8 cellular contexts compared by ENCODE assay signal in the genomic region with DNA sequence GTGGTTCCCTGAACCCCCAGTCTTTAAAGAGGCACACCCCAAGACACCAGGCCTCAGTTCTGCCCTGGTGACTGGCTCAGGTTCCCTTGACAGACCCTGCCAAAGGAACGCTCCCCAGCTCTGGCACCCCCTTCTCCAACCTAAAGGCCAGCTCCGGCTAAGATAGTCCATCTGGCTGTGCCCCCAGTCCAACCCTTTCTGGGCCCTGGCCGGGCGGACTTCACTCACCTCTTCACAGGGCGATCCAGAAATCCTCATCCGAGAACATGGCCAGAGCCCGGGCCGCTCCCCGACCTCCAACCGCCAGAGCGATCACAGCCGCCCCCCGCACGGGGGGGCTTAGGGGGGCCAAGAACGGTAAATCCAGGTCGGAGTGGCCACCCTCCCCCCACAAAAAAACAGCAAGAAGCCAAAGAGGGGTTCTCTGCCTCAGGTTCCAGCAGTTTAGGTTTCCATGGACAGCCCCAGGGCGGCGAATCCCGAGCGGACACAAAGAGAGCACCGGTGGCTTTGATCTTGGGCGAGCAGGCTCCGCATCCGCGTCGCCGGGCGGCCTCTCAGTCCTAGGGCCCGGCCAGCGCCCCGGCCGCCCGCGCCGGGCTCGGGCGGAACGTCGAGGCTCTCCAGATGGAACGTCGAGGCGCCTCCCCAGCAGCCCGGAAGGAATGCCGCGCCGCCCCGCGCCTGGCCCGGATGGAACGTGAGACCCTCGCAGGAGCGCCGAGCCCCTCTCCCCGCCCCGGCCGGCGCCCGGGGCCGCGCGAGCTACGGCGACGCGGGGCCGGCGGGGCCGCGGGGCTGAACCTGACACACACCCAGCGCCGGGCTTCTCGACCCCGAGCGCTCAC. TPM values are rescaled to one million over a fixed set of nuclear protein-coding genes. Genes with fewer than 3 reads are reported as not detected.
DNase-seq lines count a peak whose midpoint lies in the region; ATAC-seq and TF ChIP-seq lines count a peak whose summit lies in the region.

No MANE protein-coding gene starts in this region.

- peak overlapping the region; percentile 93 for H2AFZ ChIP-seq in DND-41 (ENCODE audit: low read depth, low read length)

- H3K79me2 ChIP-seq in DND-41 (ENCODE audit: insufficient read depth, low read length): peaks cover 71% of the 10 kb centered on the region

- ATAC-seq in DND-41 (ENCODE audit: insufficient read depth, low read depth): peak; percentile 6
- ATAC-seq in GM21529 (IDR thresholded peaks at IDR 0.05; ENCODE audit: unreplicated experiment): peak; percentile 13

- DNase-seq in DND-41 (peak; percentile 39), MG63 (no peak), ascending aorta (ENCODE audit: low spot score in 2 of 2) (no peak), GM13976 (ENCODE audit: low spot score) (no peak), Kasumi-1 (lab: John Stamatoyannopoulos, UW) (no peak)
- DNase-seq in stimulated activated CD4-positive, alpha-beta T cell treated with anti-CD3 and anti-CD28 coated beads, Interleukin-2, amount 100 ng/mL, for 24 hours: peak; percentile 27 to 36

- H3K4me3 ChIP-seq in DND-41 (ENCODE audit: low read depth in 1 of 2, low read length in 2 of 2) (peak overlapping the region; percentile 84 to 96; a peak in 3 of 4 replicates), MG63 (peak overlapping the region; percentile 82), ascending aorta (peak overlapping the region; percentile 96 to 97), iPS-20b (ENCODE audit: low read length) (peak overlapping the region; percentile 89)

- peaks cover 49% of the 10 kb centered on the region for H4K20me1 ChIP-seq in DND-41 (ENCODE audit: insufficient read depth, low read length)

- H3K9ac ChIP-seq in DND-41 (ENCODE audit: low read depth, low read length): peak overlapping the region; percentile 99
- peak overlapping the region; percentile 98 for H3K9ac ChIP-seq in iPS-20b (ENCODE audit: low read depth, low read length)

- peak overlapping the region; percentile 99 for H3K4me2 ChIP-seq in DND-41 (ENCODE audit: insufficient read depth, low read length)

- intact Hi-C loops in ascending aorta (cut with DNase I): loop anchor here (1.0 to 10.0 kb wide), 3 partner anchors 11 to 285 kb away; partner anchors contain the start of genes DNAJC22 and PRKAG1

- H3K27me3 ChIP-seq in DND-41 (ENCODE audit: insufficient read depth, low read length, poor library complexity) (no peaks in the 10 kb centered on the region), MG63 (no peaks in the 10 kb centered on the region), ascending aorta (no peaks in the 10 kb centered on the region), iPS-20b (ENCODE audit: insufficient read depth, low read length) (no peaks in the 10 kb centered on the region)

- in situ Hi-C loops in GM13976 (cut with MboI; ENCODE audit: low sequenced_read_pairs, unreplicated experiment): loop anchor here (10.0 kb wide), 1 partner anchor 175 kb away; no protein-coding TSS in a partner anchor

- H3K4me1 ChIP-seq in DND-41 (ENCODE audit: insufficient read depth, low read length): peaks cover 62% of the 10 kb centered on the region
- peaks cover 8 to 31% of the 10 kb centered on the region in 2 donors for H3K4me1 ChIP-seq in ascending aorta
- H3K4me1 ChIP-seq in iPS-20b (ENCODE audit: insufficient read depth, low read length): peaks cover 17% of the 10 kb centered on the region

- H3K9me3 ChIP-seq in DND-41 (ENCODE audit: insufficient read depth, low read length, severe bottlenecking) (no peaks in the 10 kb centered on the region), MG63 (no peaks in the 10 kb centered on the region), ascending aorta (no peaks in the 10 kb centered on the region), iPS-20b (ENCODE audit: insufficient read depth, low read depth, low read length) (no peaks in the 10 kb centered on the region)

- H3K27ac ChIP-seq in DND-41 (ENCODE audit: low read length) (peak overlapping the region; percentile 100), ascending aorta (peak overlapping the region; percentile 94 to 98), iPS-20b (ENCODE audit: low read length) (peak overlapping the region; percentile 94)

- TF ChIP-seq CTCF in DND-41 (IDR thresholded peaks at IDR 0.05; ENCODE audit: borderline replicate concordance, extremely low read depth, low read length, poor library complexity, severe bottlenecking) (no peak), ascending aorta (IDR thresholded peaks at IDR 0.05) (no peak), GM13976 (IDR thresholded peaks at IDR 0.05; ENCODE audit: borderline replicate concordance, control extremely low read depth, extremely low read depth, insufficient read depth, missing control alignments) (no peak)

- peaks cover 51% of the 10 kb centered on the region for H3K36me3 ChIP-seq in DND-41 (ENCODE audit: insufficient read depth, low read length)
- peaks cover 30% of the 10 kb centered on the region for H3K36me3 ChIP-seq in MG63
- peaks cover 5 to 6% of the 10 kb centered on the region in 2 donors for H3K36me3 ChIP-seq in ascending aorta
- peaks cover 13% of the 10 kb centered on the region for H3K36me3 ChIP-seq in iPS-20b (ENCODE audit: insufficient read depth, low read depth, low read length)

RNA-seq across cellular contexts. Expression of gene KMT2D, which starts 1.0 kb away (rescaled TPM):
- total RNA-seq in MG63 (2014; rRNA removed; shearing (Covaris generic); ENCODE audit: low replicate concordance): 8.6 and 11.7 TPM in 2 replicates
- total RNA-seq in ascending aorta: 106 TPM

RNA-seq across cellular contexts. Expression of gene RHEBL1, which starts 10.2 kb away (rescaled TPM):
- total RNA-seq in MG63 (2014; rRNA removed; shearing (Covaris generic); ENCODE audit: low replicate concordance): 0.16 TPM in 1 of 2 replicates, not detected in the other
- total RNA-seq in ascending aorta: not detected

RNA-seq across cellular contexts. Expression of gene DHH, which starts 35.0 kb away (rescaled TPM):
- not detected in 2 replicates for total RNA-seq in MG63 (2014; rRNA removed; shearing (Covaris generic); ENCODE audit: low replicate concordance)
- total RNA-seq in ascending aorta: 31.5 TPM

RNA-seq across cellular contexts. Expression of gene PRKAG1, which starts 41.0 kb away (rescaled TPM):
- 76.4 and 102 TPM in 2 replicates for total RNA-seq in MG63 (2014; rRNA removed; shearing (Covaris generic); ENCODE audit: low replicate concordance)
- 32.8 TPM for total RNA-seq in ascending aorta

RNA-seq across cellular contexts. Expression of gene LMBR1L, which starts 51.0 kb away (rescaled TPM):
- 20.5 and 28.4 TPM in 2 replicates for total RNA-seq in MG63 (2014; rRNA removed; shearing (Covaris generic); ENCODE audit: low replicate concordance)
- 74.2 TPM for total RNA-seq in ascending aorta

Comparison
In these comparisons a context has a peak if more than half of its experiments do, and no peak if none do; other contexts are left out.
1. DNase-seq: peak in DND-41 (single experiment) and stimulated activated CD4-positive, alpha-beta T cell treated with anti-CD3 and anti-CD28 coated beads, Interleukin-2, amount 100 ng/mL, for 24 hours (2 of 2); none in MG63 (single experiment), ascending aorta (0 of 2), GM13976 (single experiment) and Kasumi-1 (0 of 2).
2. RNA of gene DHH, which starts 35.0 kb away (total RNA-seq): 31.5 TPM in ascending aorta (single experiment); not detected in MG63; every median in the first group is over 10 times any median in the second.
3. Peak in every context shown above with its lines, with median percentiles within 50 percentile points of each other: H3K27ac ChIP-seq and H3K4me3 ChIP-seq.